21 cellular contexts compared by ENCODE assay signal in the genomic region with DNA sequence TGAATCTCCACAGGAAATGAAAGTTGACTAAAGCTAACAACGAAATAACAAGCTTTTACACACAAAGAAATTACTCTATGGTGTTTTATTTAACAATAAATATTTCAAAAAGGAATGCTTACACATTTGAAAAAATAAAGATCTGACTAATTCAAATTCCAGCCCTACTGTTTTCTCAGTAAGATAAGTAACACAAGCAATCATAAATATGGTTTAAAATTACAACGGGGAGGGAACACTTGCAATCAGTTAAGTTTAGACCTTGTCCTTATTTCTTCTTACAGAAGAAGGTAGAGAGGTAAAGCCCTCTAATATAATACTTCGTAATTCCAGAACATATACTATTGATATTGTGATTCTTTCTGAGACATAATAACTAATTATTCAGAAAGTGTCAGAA.
"Had no signal": no experiment of that assay in that cellular context is flagged by ENCODE, and none has a peak within 500 bp of the region (broad histone marks: within the 10 kb centered on the region; RNA-seq: fewer than 3 reads in every experiment).

No MANE protein-coding gene starts in this region.

- H3K27ac ChIP-seq: coronary artery, esophagus squamous epithelium, prostate gland, sigmoid colon, thoracic aorta, tibial nerve, upper lobe of left lung had no signal

- ATAC-seq: left lobe of liver; natural killer cell treated with Interleukin-12 subunit alpha and Interleukin-12 subunit beta and Interleukin-15 and Interleukin-18, amount 100 ng/mL, for 72 hours; right cardiac atrium; stimulated activated naive B cell treated with anti-CD40 and anti-IgM and Interleukin-4, amounts not matched to agents 10 μg/mL and 1 μg/mL and 100 μg/mL, for 72 hours had no signal

- H3K36me3 ChIP-seq: esophagus squamous epithelium, prostate gland, sigmoid colon, thoracic aorta, tibial nerve, upper lobe of left lung had no signal

- H3K4me1 ChIP-seq: esophagus squamous epithelium, prostate gland, sigmoid colon, tibial nerve, upper lobe of left lung had no signal

- H3K9me3 ChIP-seq: esophagus squamous epithelium, mucosa of descending colon, prostate gland, sigmoid colon, thoracic aorta, tibial nerve, upper lobe of left lung had no signal

- DNase-seq: dermis blood vessel endothelial cell; effector memory CD4-positive, alpha-beta T cell; erythroblast; esophagus squamous epithelium; mesenchymal stem cell; naive B cell; right cardiac atrium; sigmoid colon; small intestine; stimulated activated CD4-positive, alpha-beta T cell treated with anti-CD3 and anti-CD28 coated beads, Interleukin-15, amount 100 ng/mL, for 24 hours; stimulated activated CD4-positive, alpha-beta T cell treated with anti-CD3 and anti-CD28 coated beads, Interleukin-2, amount 100 ng/mL, for 48 hours; stimulated activated naive B cell treated with anti-CD40 and anti-IgM and Interleukin-4, amounts not matched to agents 10 μg/mL and 1 μg/mL and 100 μg/mL, for 72 hours; upper lobe of left lung had no signal

- H3K4me3 ChIP-seq: coronary artery, esophagus squamous epithelium, lung, mucosa of descending colon, prostate gland, sigmoid colon, thoracic aorta, tibial nerve, upper lobe of left lung had no signal

- H3K27me3 ChIP-seq: esophagus squamous epithelium, sigmoid colon, tibial nerve, upper lobe of left lung had no signal
